17 cellular contexts compared by ENCODE assay signal in the genomic region with DNA sequence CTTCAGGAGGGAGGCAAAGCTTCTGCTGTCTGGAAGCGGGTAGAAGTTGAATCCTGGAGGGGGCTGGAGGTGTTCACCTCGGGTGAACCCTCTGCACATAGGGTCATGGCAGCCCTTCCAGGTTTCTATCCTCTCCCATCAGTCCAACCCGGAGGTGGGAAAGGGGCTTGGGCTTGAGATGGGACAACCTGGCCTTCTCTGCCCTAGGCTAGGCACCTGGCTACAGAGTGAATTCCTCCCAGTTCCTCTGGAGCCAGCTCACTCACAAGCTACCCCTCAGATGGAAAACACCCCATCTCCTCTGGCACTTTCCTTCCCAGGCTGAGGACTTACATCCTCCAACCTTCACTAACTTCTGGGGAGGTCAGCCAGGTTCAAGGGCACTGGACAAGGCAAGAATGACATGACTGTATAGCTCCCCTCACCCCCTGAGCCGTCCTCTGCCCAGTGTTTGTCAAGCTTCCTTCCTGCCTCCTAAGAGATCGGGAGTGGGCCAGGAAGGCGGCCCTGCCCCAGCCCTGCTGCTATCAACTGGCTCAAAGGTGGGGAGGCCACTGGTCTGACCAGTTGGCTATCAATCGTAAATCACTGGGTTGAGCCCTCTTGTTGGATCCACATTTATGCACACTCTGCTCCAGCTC. TPM values are rescaled to one million over a fixed set of nuclear protein-coding genes. Genes with fewer than 3 reads are reported as not detected.
DNase-seq lines count a peak whose midpoint lies in the region; FAIRE-seq and TF ChIP-seq lines count a peak whose summit lies in the region.
"Had no signal": no experiment of that assay in that cellular context is flagged by ENCODE, and none has a peak within 500 bp of the region (broad histone marks: within the 10 kb centered on the region; RNA-seq: fewer than 3 reads in every experiment).

No MANE protein-coding gene starts in this region.

- H3K4me3 ChIP-seq in bronchial epithelial cell (ENCODE audit: low read depth, low read length) = no peak overlapping the region
- no peak overlapping the region for H3K4me3 ChIP-seq in esophagus muscularis mucosa
- no peak overlapping the region for H3K4me3 ChIP-seq in neuronal stem cell (ENCODE audit: low read length in 2 of 2)
- H3K4me3 ChIP-seq in vagina = no peak overlapping the region
- H3K4me3 ChIP-seq in smooth muscle cell = no peak overlapping the region
- no peak overlapping the region for H3K4me3 ChIP-seq in A673 (ENCODE audit: low read depth, low read length, poor library complexity, severe bottlenecking)

- no peak overlapping the region for H3K4me2 ChIP-seq in neuronal stem cell (ENCODE audit: insufficient read depth, low read length, poor library complexity, severe bottlenecking)
- no peak overlapping the region for H3K4me2 ChIP-seq in smooth muscle cell

- H4K20me1 ChIP-seq in smooth muscle cell (ENCODE audit: low read depth) = no peaks in the 10 kb centered on the region

- H3K27me3 ChIP-seq in bronchial epithelial cell (ENCODE audit: control insufficient read depth, insufficient read depth, low read length) (no peaks in the 10 kb centered on the region), esophagus muscularis mucosa (no peaks in the 10 kb centered on the region), neuronal stem cell (ENCODE audit: control insufficient read depth in 3 of 3, insufficient read depth in 3 of 3, low read depth in 1 of 3, low read length in 3 of 3) (peaks cover 0 to 4% (median 0%) of the 10 kb centered on the region in 3 experiments), vagina (no peaks in the 10 kb centered on the region), smooth muscle cell (ENCODE audit: low read depth) (no peaks in the 10 kb centered on the region), A673 (replicated peaks; ENCODE audit: insufficient read depth, low read depth, low read length, poor library complexity) (no peaks in the 10 kb centered on the region)

- no peak for TF ChIP-seq POLR2A in esophagus muscularis mucosa (IDR thresholded peaks at IDR 0.05; ENCODE audit: low read depth)
- TF ChIP-seq POLR2A in vagina (IDR thresholded peaks at IDR 0.05) = no peak

- no peak overlapping the region for H2BK120ac ChIP-seq in neuronal stem cell (ENCODE audit: low read depth, low read length)

- no peak overlapping the region for H2BK12ac ChIP-seq in neuronal stem cell (ENCODE audit: low read length)

- BruUV-seq in A673 (replicated peaks; lab: Mats Ljungman, UMichigan) = no TSS peak

- H3K23ac ChIP-seq in neuronal stem cell (ENCODE audit: low read depth, low read length, poor library complexity) = peak overlapping the region; percentile 23

- no peak overlapping the region for H2AK5ac ChIP-seq in neuronal stem cell (ENCODE audit: low read depth, low read length)

- H4K91ac ChIP-seq in neuronal stem cell (ENCODE audit: low read depth, low read length, poor library complexity) = no peak overlapping the region

- H3F3A ChIP-seq in smooth muscle cell (ENCODE audit: low read depth) = no peaks in the 10 kb centered on the region

- CTCF ChIA-PET in A673 (lab: Charles Lee) = no interaction called here

- peak overlapping the region; percentile 22 for H2BK15ac ChIP-seq in neuronal stem cell (ENCODE audit: low read length)

- no peak overlapping the region for H3K9ac ChIP-seq in neuronal stem cell (ENCODE audit: low read depth, low read length, poor library complexity)
- no peak overlapping the region for H3K9ac ChIP-seq in smooth muscle cell (ENCODE audit: low read depth)

- FAIRE-seq in bronchial epithelial cell (lab: Jason Lieb, UNC) = peak; percentile 93
- FAIRE-seq: A204.1, D721Med, GM19239 had no signal

- no peaks in the 10 kb centered on the region for H3K79me2 ChIP-seq in smooth muscle cell (ENCODE audit: low read depth)

- H3K4ac ChIP-seq in neuronal stem cell (ENCODE audit: low read length) = no peak overlapping the region

- TF ChIP-seq EP300 in esophagus muscularis mucosa (IDR thresholded peaks at IDR 0.05) = no peak

- POLR2A ChIA-PET in A673 (lab: Charles Lee; ENCODE audit: low non-redundant PET) = no interaction called here

- H2BK5ac ChIP-seq in neuronal stem cell (ENCODE audit: low read length) = no peak overlapping the region

- H4K8ac ChIP-seq in neuronal stem cell (ENCODE audit: low read depth, low read length) = no peak overlapping the region

- H3K27ac ChIP-seq in esophagus muscularis mucosa (replicated peaks in 1 of 4) (no peak overlapping the region), neuronal stem cell (replicated peaks; ENCODE audit: low read length) (no peak overlapping the region), vagina (no peak overlapping the region), smooth muscle cell (ENCODE audit: low read depth) (no peak overlapping the region), A673 (ENCODE audit: low read depth, low read length, poor library complexity, severe bottlenecking) (no peak overlapping the region)

- no peak overlapping the region for H3K18ac ChIP-seq in neuronal stem cell (ENCODE audit: low read length)

- no peaks in the 10 kb centered on the region for H3K36me3 ChIP-seq in bronchial epithelial cell (ENCODE audit: control insufficient read depth, insufficient read depth, low read length)
- H3K36me3 ChIP-seq in esophagus muscularis mucosa = no peaks in the 10 kb centered on the region
- no peaks in the 10 kb centered on the region for H3K36me3 ChIP-seq in neuronal stem cell (replicated peaks in 1 of 2; ENCODE audit: control insufficient read depth in 2 of 2, insufficient read depth in 2 of 2, low read length in 2 of 2)
- no peaks in the 10 kb centered on the region for H3K36me3 ChIP-seq in vagina
- H3K36me3 ChIP-seq in smooth muscle cell (ENCODE audit: low read depth) = no peaks in the 10 kb centered on the region
- H3K36me3 ChIP-seq in A673 (ENCODE audit: insufficient read depth, low read length, poor library complexity, severe bottlenecking) = no peaks in the 10 kb centered on the region

- H3K9me3 ChIP-seq in esophagus muscularis mucosa (peaks cover 0 to 7% (median 3%) of the 10 kb centered on the region in 4 donors), neuronal stem cell (replicated peaks in 1 of 2; ENCODE audit: control insufficient read depth in 2 of 2, insufficient read depth in 1 of 2, low read depth in 1 of 2, low read length in 2 of 2) (peaks cover 0 to 10% of the 10 kb centered on the region in 2 donors), vagina (no peaks in the 10 kb centered on the region), smooth muscle cell (replicated peaks; ENCODE audit: low read depth) (no peaks in the 10 kb centered on the region), A673 (ENCODE audit: low read depth, low read length, poor library complexity, severe bottlenecking) (no peaks in the 10 kb centered on the region)

- H3K4me1 ChIP-seq in esophagus muscularis mucosa (no peaks in the 10 kb centered on the region), neuronal stem cell (ENCODE audit: control insufficient read depth in 2 of 2, insufficient read depth in 1 of 2, low read depth in 1 of 2, low read length in 2 of 2) (no peaks in the 10 kb centered on the region), vagina (no peaks in the 10 kb centered on the region), smooth muscle cell (ENCODE audit: low read depth) (no peaks in the 10 kb centered on the region), A673 (ENCODE audit: insufficient read depth, low read length, poor library complexity, severe bottlenecking) (no peaks in the 10 kb centered on the region)

- DNase-seq in bronchial epithelial cell (ENCODE audit: low read depth) (no peak), esophagus muscularis mucosa (ENCODE audit: extremely low spot score) (peak; percentile 81), neuronal stem cell (ENCODE audit: low spot score) (no peak), vagina (ENCODE audit: extremely low spot score in 2 of 2) (peak; percentile 64 to 88), smooth muscle cell (lab: John Stamatoyannopoulos, UW; ENCODE audit: unreplicated experiment) (no peak), DMS114 treated with DMSO at 0.1 percent for 48 hours (lab: John Stamatoyannopoulos, UW; ENCODE audit: unreplicated experiment) (no peak), A673 (ENCODE audit: low spot score) (no peak)
- DNase-seq: CD8-positive, alpha-beta T cell; COR-L47; DND-41; GF-D8; GOT3; H9 had no signal

- no peak overlapping the region for H3K14ac ChIP-seq in neuronal stem cell (ENCODE audit: low read length)

- no peak overlapping the region for H2AFZ ChIP-seq in neuronal stem cell (ENCODE audit: low read length)
- H2AFZ ChIP-seq in smooth muscle cell (ENCODE audit: low read depth) = no peak overlapping the region

- 86% methylated on average over 7 of the region's 7 CpGs for whole genome bisulfite sequencing in esophagus muscularis mucosa
- no CpG with 5 or more reads among the region's 7 CpGs for WGBS in neuronal stem cell (ENCODE audit: extremely low coverage in 2 of 2, insufficient read length in 2 of 2, insufficient replicate concordance in 1 of 2), 2 donors
- 84% methylated on average over 7 of the region's 7 CpGs for WGBS in smooth muscle cell (ENCODE audit: low lambda C conversion rate)

- no peaks in the 10 kb centered on the region for H3K79me1 ChIP-seq in neuronal stem cell (ENCODE audit: low read depth, low read length)

- TF ChIP-seq CTCF in bronchial epithelial cell (IDR thresholded peaks at IDR 0.05; ENCODE audit: insufficient read depth, low read length, severe bottlenecking) (no peak), esophagus muscularis mucosa (IDR thresholded peaks at IDR 0.05) (no peak), vagina (IDR thresholded peaks at IDR 0.05) (no peak), smooth muscle cell (IDR thresholded peaks at IDR 0.05; ENCODE audit: borderline replicate concordance, insufficient read depth, poor library complexity, severe bottlenecking) (no peak), A673 (conservative IDR thresholded peaks at IDR 0.05; ENCODE audit: low read depth, low read length) (no peak)

- intact Hi-C loops in esophagus muscularis mucosa (cut with DNase I) = no loop called here
- intact Hi-C loops in vagina (cut with DNase I) = no loop called here
- intact Hi-C loops in A673 (cut with micrococcal nuclease; ENCODE audit: unreplicated experiment) = no loop called here

RNA-seq across cellular contexts. Expression of a gene that starts 45.8 kb away (rescaled TPM):
- 0.26 and 3.4 TPM in 2 replicates for total RNA-seq in bronchial epithelial cell
- 100 to 1,000 TPM in 2 of 4 donors, 10 to 100 TPM in 2; 84.3 to 208 (median 93.6) TPM for total RNA-seq in esophagus muscularis mucosa
- 6.0 TPM for polyA plus RNA-seq in neuronal stem cell (2013, experiment 1 of 2)
- 5.6 TPM for polyA plus RNA-seq in neuronal stem cell (2013, experiment 2 of 2)
- total RNA-seq in vagina = 25.3 TPM
- not detected in 2 replicates for total RNA-seq in smooth muscle cell
- 0.13 TPM in 1 of 2 replicates, not detected in the other for polyA plus RNA-seq in smooth muscle cell
- total RNA-seq in A673 (2021) = 32.1 and 32.6 TPM in 2 replicates
- polyA plus RNA-seq: CD14-positive monocyte had no signal

Comparison
In these comparisons a context has a peak if more than half of its experiments do, and no peak if none do; other contexts are left out.
1. DNase-seq: peak in esophagus muscularis mucosa (single experiment) and vagina (2 of 2); none in bronchial epithelial cell (single experiment), neuronal stem cell (single experiment), smooth muscle cell (single experiment), DMS114 treated with DMSO at 0.1 percent for 48 hours (single experiment) and A673 (single experiment).